8 cellular contexts compared by ENCODE assay signal in the genomic region with DNA sequence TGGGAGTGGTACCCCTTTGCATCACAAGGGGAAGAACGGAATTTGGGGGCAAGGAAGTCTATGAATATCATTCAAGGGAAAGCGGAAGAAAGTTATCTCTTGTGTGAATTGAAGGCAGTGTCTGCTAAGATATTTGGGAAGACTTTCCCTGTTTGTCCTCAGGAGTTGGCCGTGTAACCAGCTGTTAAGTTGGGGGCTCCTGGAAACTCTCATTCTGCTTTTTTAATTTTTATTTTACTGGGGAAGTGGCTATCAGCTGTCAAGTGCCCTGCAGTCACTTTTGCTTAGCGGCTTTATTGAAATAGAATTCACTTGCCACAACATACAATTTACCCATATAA. TPM values are rescaled to one million over a fixed set of nuclear protein-coding genes. Genes with fewer than 3 reads are reported as not detected.
DNase-seq lines count a peak whose midpoint lies in the region; ATAC-seq and TF ChIP-seq lines count a peak whose summit lies in the region.
"Had no signal": no experiment of that assay in that cellular context is flagged by ENCODE, and none has a peak within 500 bp of the region (broad histone marks: within the 10 kb centered on the region; RNA-seq: fewer than 3 reads in every experiment).

No MANE protein-coding gene starts in this region.

- H3K27me3 Mint-ChIP-seq in HFFc6 (ENCODE audit: insufficient read depth) (no peaks in the 10 kb centered on the region; the same call in 1 of the 2 replicates), activated B cell treated with CpG ODN at 0.5 μM for 24 hours (no peaks in the 10 kb centered on the region)

- no TSS peak for BruUV-seq in A673 (replicated peaks; lab: Mats Ljungman, UMichigan)

- TF ChIP-seq CTCF in HFFc6 (IDR thresholded peaks at IDR 0.05) (no peak), activated B cell treated with CpG ODN at 0.5 μM for 24 hours (IDR thresholded peaks at IDR 0.05) (no peak), fibroblast of villous mesenchyme (IDR thresholded peaks at IDR 0.05; ENCODE audit: insufficient read depth, low read depth, low read length) (no peak), A673 (conservative IDR thresholded peaks at IDR 0.05; ENCODE audit: low read depth, low read length) (no peak), WERI-Rb-1 (IDR thresholded peaks at IDR 0.05; ENCODE audit: low read depth, low read length) (no peak)

- H3K27ac Mint-ChIP-seq in HFFc6 (peak overlapping the region; percentile 25), activated B cell treated with CpG ODN at 0.5 μM for 24 hours (peak overlapping the region; percentile 5)

- H3K36me3 Mint-ChIP-seq in HFFc6 (ENCODE audit: low read depth) = peaks cover 28% of the 10 kb centered on the region
- H3K36me3 Mint-ChIP-seq in activated B cell treated with CpG ODN at 0.5 μM for 24 hours (ENCODE audit: low read depth) = peaks cover 51% of the 10 kb centered on the region

- H3K27me3 ChIP-seq in skeletal muscle satellite cell (ENCODE audit: control insufficient read depth, insufficient read depth, low read length) = no peaks in the 10 kb centered on the region
- no peaks in the 10 kb centered on the region for H3K27me3 ChIP-seq in A673 (replicated peaks; ENCODE audit: insufficient read depth, low read depth, low read length, poor library complexity)
- H3K27me3 ChIP-seq in WERI-Rb-1 (ENCODE audit: insufficient read depth, low read depth, severe bottlenecking) = no peaks in the 10 kb centered on the region

- intact Hi-C loops in activated B cell treated with CpG ODN at 0.5 μM for 24 hours (cut with micrococcal nuclease) (loop anchor here (2.0 to 5.0 kb wide), 3 partner anchors 48 to 397 kb away; partner anchors contain the start of gene ISYNA1), A673 (cut with micrococcal nuclease; ENCODE audit: unreplicated experiment) (no loop called here)

- DNase-seq in HFFc6 (no peak), activated B cell treated with CpG ODN at 0.5 μM for 24 hours (no peak), fibroblast of villous mesenchyme (ENCODE audit: low read depth) (no peak), AG20443 (ENCODE audit: low spot score) (no peak), A673 (ENCODE audit: low spot score) (no peak), WERI-Rb-1 (no peak)

- H3K36me3 ChIP-seq in skeletal muscle satellite cell (ENCODE audit: insufficient read depth, low read length) = peaks cover 35% of the 10 kb centered on the region
- peaks cover 21% of the 10 kb centered on the region for H3K36me3 ChIP-seq in A673 (ENCODE audit: insufficient read depth, low read length, poor library complexity, severe bottlenecking)
- peaks cover 55% of the 10 kb centered on the region for H3K36me3 ChIP-seq in WERI-Rb-1

- peak overlapping the region; percentile 95 for H3K4me2 ChIP-seq in skeletal muscle satellite cell (ENCODE audit: low read length)

- H3K4me1 Mint-ChIP-seq in HFFc6 (ENCODE audit: low read depth) = peaks cover 60% of the 10 kb centered on the region
- peaks cover 60% of the 10 kb centered on the region for H3K4me1 Mint-ChIP-seq in activated B cell treated with CpG ODN at 0.5 μM for 24 hours

- H3K9me3 ChIP-seq in skeletal muscle satellite cell (replicated peaks; ENCODE audit: low read length) = no peaks in the 10 kb centered on the region
- no peaks in the 10 kb centered on the region for H3K9me3 ChIP-seq in A673 (ENCODE audit: low read depth, low read length, poor library complexity, severe bottlenecking)
- H3K9me3 ChIP-seq in WERI-Rb-1 (ENCODE audit: severe bottlenecking) = no peaks in the 10 kb centered on the region

- H3K4me3 ChIP-seq in fibroblast of villous mesenchyme (ENCODE audit: low read depth, low read length) (peak overlapping the region; percentile 65), skeletal muscle satellite cell (ENCODE audit: low read length) (peak overlapping the region; percentile 83), A673 (ENCODE audit: low read depth, low read length, poor library complexity, severe bottlenecking) (no peak overlapping the region), WERI-Rb-1 (ENCODE audit: low read depth, low read length) (no peak overlapping the region)

- CTCF ChIA-PET in activated B cell treated with CpG ODN at 0.5 μM for 24 hours (lab: Charles Lee) = interaction anchor here (1.4 kb wide), 1 partner anchor 13 kb away, joined by 8 read pairs; no protein-coding TSS in a partner anchor
- CTCF ChIA-PET in A673 (lab: Charles Lee) = no interaction called here

- H3K9ac ChIP-seq in skeletal muscle satellite cell (ENCODE audit: low read depth, low read length) = no peak overlapping the region

- H3K27ac ChIP-seq in A673 (ENCODE audit: low read depth, low read length, poor library complexity, severe bottlenecking) (no peak overlapping the region), WERI-Rb-1 (no peak overlapping the region)

- ATAC-seq in activated B cell treated with CpG ODN at 0.5 μM for 24 hours (ENCODE audit: low read depth) = no peak

- H3K4me1 ChIP-seq in skeletal muscle satellite cell (ENCODE audit: control insufficient read depth, insufficient read depth, low read length) = peaks cover 31% of the 10 kb centered on the region
- H3K4me1 ChIP-seq in A673 (ENCODE audit: insufficient read depth, low read length, poor library complexity, severe bottlenecking) = peaks cover 12% of the 10 kb centered on the region

- POLR2A ChIA-PET in activated B cell treated with CpG ODN at 0.5 μM for 24 hours (lab: Charles Lee) (interaction anchor here (0.6 kb wide), 1 partner anchor 484 kb away, joined by 5 read pairs; no protein-coding TSS in a partner anchor), A673 (lab: Charles Lee; ENCODE audit: low non-redundant PET) (no interaction called here)

- H3K4me3 Mint-ChIP-seq in HFFc6 (peak overlapping the region; percentile 98), activated B cell treated with CpG ODN at 0.5 μM for 24 hours (peak overlapping the region; percentile 90)

- H3K9me3 Mint-ChIP-seq in HFFc6 (no peaks in the 10 kb centered on the region), activated B cell treated with CpG ODN at 0.5 μM for 24 hours (no peaks in the 10 kb centered on the region)

RNA-seq across cellular contexts. Expression of gene UPF1, which starts 2.9 kb away (rescaled TPM):
- total RNA-seq in HFFc6 (2021; fragmentation: NEBNext Ultra II Directional; extraction: Animal tissue kit (Norgen Biotek cat#: 25700)) = 10 to 100 TPM; 46.3 to 54.7 (median 51.4) TPM
- total RNA-seq in activated B cell treated with CpG ODN at 0.5 μM for 24 hours = 93.2 and 107 TPM in 2 replicates
- total RNA-seq in fibroblast of villous mesenchyme = 49.0 and 51.0 TPM in 2 replicates
- total RNA-seq in skeletal muscle satellite cell (2012; rRNA removed) = 63.9 and 74.5 TPM in 2 replicates
- total RNA-seq in A673 (2021) = 78.9 and 83.8 TPM in 2 replicates

RNA-seq across cellular contexts. Expression of gene COMP, which starts 43.5 kb away (rescaled TPM):
- 1 to 10 TPM in 3 of 6 experiments, under 1 TPM in 3; 0.67 to 6.1 (median 0.98) TPM for total RNA-seq in HFFc6 (2021; fragmentation: NEBNext Ultra II Directional; extraction: Animal tissue kit (Norgen Biotek cat#: 25700))
- total RNA-seq in activated B cell treated with CpG ODN at 0.5 μM for 24 hours (0.10 and 0.16 TPM in 2 replicates), fibroblast of villous mesenchyme (under 0.01 TPM in 1 of 2 replicates, not detected in the other), A673 (2021) (not detected in 2 replicates)
- 0.25 and 2.4 TPM in 2 replicates for total RNA-seq in skeletal muscle satellite cell (2012; rRNA removed)
- total RNA-seq: HT-29 had no signal

Comparison
In these comparisons a context has a peak if more than half of its experiments do, and no peak if none do; other contexts are left out.
1. H3K4me3 ChIP-seq: peak in fibroblast of villous mesenchyme (single experiment) and skeletal muscle satellite cell (single experiment); none in A673 (single experiment) and WERI-Rb-1 (single experiment).